Comparison of ENCODE assay signal across 18 cellular contexts in the genomic region with DNA sequence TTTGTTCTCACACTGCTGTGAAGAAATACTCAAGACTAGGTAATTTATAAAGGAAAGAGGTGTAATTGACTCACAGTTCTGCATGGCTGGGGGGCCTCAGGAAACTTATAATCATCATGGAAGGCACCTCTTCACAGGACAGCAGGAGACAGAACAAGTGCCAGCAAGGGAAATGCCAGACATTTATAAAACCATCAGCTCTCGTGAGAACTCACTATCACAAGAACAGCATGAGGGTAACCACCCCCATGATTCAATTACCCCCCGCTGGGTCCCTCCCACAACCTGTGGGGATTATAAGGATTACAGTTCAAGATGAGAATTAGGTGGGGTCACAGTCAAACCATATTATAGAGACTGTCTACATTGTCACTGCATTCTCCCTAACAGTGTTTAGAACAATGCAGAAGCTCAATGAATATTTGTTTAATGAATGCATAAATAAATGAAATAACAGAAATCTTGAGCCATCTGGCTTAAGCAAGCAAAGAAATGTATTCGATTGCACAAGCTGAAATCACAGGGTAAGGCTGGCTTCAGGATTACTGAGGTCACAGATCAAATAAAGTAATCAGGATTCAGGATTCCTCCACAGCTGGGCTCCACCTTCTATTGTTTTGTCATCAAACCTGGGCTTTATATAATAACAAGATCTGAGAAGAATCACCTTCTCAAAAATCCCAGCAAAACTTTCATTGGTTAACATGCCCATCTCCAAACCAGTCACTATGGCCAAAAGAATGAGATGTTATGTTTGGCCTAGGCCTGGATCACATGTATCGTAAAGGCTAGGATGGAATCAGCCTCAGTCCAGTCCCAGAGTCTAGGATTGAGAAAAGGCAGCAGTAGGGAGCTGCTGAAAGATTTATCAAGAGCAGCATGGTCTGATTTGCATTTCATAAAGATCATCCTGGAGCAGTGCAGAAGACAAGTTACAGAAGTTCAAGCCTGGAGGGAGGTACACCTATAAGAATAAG.
"Had no signal": no experiment of that assay in that cellular context is flagged by ENCODE, and none has a peak within 500 bp of the region (broad histone marks: within the 10 kb centered on the region; RNA-seq: fewer than 3 reads in every experiment).

No MANE protein-coding gene starts in this region.

- H3K4me1 ChIP-seq: esophagus squamous epithelium, heart right ventricle, tibial artery had no signal

- H3K4me3 ChIP-seq: esophagus squamous epithelium, heart right ventricle, tibial artery had no signal

- H3K9me3 ChIP-seq: esophagus squamous epithelium, heart right ventricle, tibial artery had no signal

- DNase-seq: activated CD4-positive, alpha-beta memory T cell treated with anti-CD3 and anti-CD28 coated beads, Interleukin-2, amount 10 ng/mL, durations not matched to agents 7 days and 5 days; activated CD4-positive, alpha-beta T cell treated with anti-CD3 and anti-CD28 coated beads for 48 hours; activated CD4-positive, CD25-positive, alpha-beta regulatory T cell; activated CD8-positive, alpha-beta memory T cell treated with anti-CD3 and anti-CD28 coated beads, Interleukin-2, amount 10 ng/mL, durations not matched to agents 7 days and 5 days; activated naive CD4-positive, alpha-beta T cell; activated T-cell treated with anti-CD3 and anti-CD28 coated beads, Interleukin-2, amount 50 U/mL, for 1 hour; effector CD8-positive, alpha-beta T cell; esophagus squamous epithelium; heart right ventricle; left ventricle myocardium superior; retina; stimulated activated naive CD8-positive, alpha-beta T cell treated with anti-CD3 and anti-CD28 coated beads, Interleukin-15, Interleukin-2, amounts not matched to agents 100 U/mL and 50 U/mL, for 24 hours; substantia nigra; T-helper 9 cell; tibial artery had no signal

- H3K27ac ChIP-seq: heart right ventricle, tibial artery had no signal

- H3K36me3 ChIP-seq: esophagus squamous epithelium, heart right ventricle, tibial artery had no signal

- ATAC-seq: activated CD8-positive, alpha-beta memory T cell treated with anti-CD3 and anti-CD28 coated beads, Interleukin-2, amount 10 ng/mL, durations not matched to agents 7 days and 5 days; activated T-helper 17 cell treated with anti-CD3 and anti-CD28 coated beads, Interleukin-2, amount 50 U/mL, for 72 hours; heart right ventricle; left ventricle myocardium superior; stimulated activated naive CD8-positive, alpha-beta T cell treated with anti-CD3 and anti-CD28 coated beads, Interleukin-15, Interleukin-2, amounts not matched to agents 100 U/mL and 50 U/mL, for 24 hours had no signal

- FAIRE-seq: astrocyte, frontal cortex had no signal
